ENCODE assay signal across 29 cellular contexts in the genomic region with DNA sequence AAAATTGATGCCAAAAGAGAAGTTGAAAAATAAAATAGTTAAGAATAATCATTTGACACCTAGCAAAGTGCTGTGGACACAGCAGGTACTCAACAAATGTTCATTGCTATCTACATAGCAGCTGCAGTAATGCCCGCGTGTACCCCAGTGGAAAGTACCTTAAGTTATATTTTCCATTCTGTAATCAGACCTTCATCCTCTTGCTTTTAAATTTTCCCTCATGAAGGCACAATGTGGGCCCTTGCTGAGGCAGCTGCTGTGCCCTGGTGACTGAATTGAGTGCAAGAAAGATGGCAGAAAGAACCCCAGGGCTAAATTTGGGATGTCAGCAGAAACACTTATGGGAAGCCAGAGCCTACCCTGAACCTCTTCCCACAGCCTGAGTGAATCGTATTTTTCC.
DNase-seq lines count a peak whose midpoint lies in the region; ATAC-seq and TF ChIP-seq lines count a peak whose summit lies in the region.
"Had no signal": no experiment of that assay in that cellular context is flagged by ENCODE, and none has a peak within 500 bp of the region (broad histone marks: within the 10 kb centered on the region; RNA-seq: fewer than 3 reads in every experiment).

No MANE protein-coding gene starts in this region.

- no peak for TF ChIP-seq POLR2A in transverse colon (IDR thresholded peaks at IDR 0.05)

- TF ChIP-seq EP300 in transverse colon (IDR thresholded peaks at IDR 0.05; ENCODE audit: low read depth), result no peak

- H3K27me3 Mint-ChIP-seq in activated naive CD4-positive, alpha-beta T cell treated with anti-CD3 and anti-CD28 coated beads, Interleukin-2, amount 50 U/mL, for 24 hours, result no peaks in the 10 kb centered on the region
- H3K27me3 Mint-ChIP-seq in activated naive CD8-positive, alpha-beta T cell treated with anti-CD3 and anti-CD28 coated beads for 36 hours, result no peaks in the 10 kb centered on the region
- no peaks in the 10 kb centered on the region for H3K27me3 Mint-ChIP-seq in stimulated activated naive B cell treated with anti-CD40 and anti-IgM and Interleukin-4, amounts not matched to agents 10 μg/mL and 1 μg/mL and 100 μg/mL, for 72 hours

- peak overlapping the region; percentile 33 for H3K4me3 Mint-ChIP-seq in activated naive CD4-positive, alpha-beta T cell treated with anti-CD3 and anti-CD28 coated beads, Interleukin-2, amount 50 U/mL, for 24 hours
- H3K4me3 Mint-ChIP-seq in activated naive CD8-positive, alpha-beta T cell treated with anti-CD3 and anti-CD28 coated beads for 36 hours, result no peak overlapping the region
- H3K4me3 Mint-ChIP-seq in stimulated activated naive B cell treated with anti-CD40 and anti-IgM and Interleukin-4, amounts not matched to agents 10 μg/mL and 1 μg/mL and 100 μg/mL, for 72 hours, result no peak overlapping the region

- H3K9me3 ChIP-seq in transverse colon (no peaks in the 10 kb centered on the region), BE2C (no peaks in the 10 kb centered on the region)
- H3K9me3 ChIP-seq: esophagus muscularis mucosa, neutrophil, suprapubic skin had no signal

- H3K4me3 ChIP-seq in transverse colon (no peak overlapping the region), BE2C (ENCODE audit: low read depth, low read length) (no peak overlapping the region)
- H3K4me3 ChIP-seq: dorsolateral prefrontal cortex, esophagus muscularis mucosa, PC-9, SK-N-MC, suprapubic skin had no signal

- WGBS in transverse colon (ENCODE audit: low coverage in 1 of 2), 2 donors, result 81 to 90% methylated on average over 3 of the region's 3 CpGs

- intact Hi-C loops in transverse colon (cut with DNase I; ENCODE audit: low total_unique reads), result no loop called here

- H3K36me3 ChIP-seq in transverse colon, result no peaks in the 10 kb centered on the region
- no peaks in the 10 kb centered on the region for H3K36me3 ChIP-seq in BE2C
- H3K36me3 ChIP-seq: brain microvascular endothelial cell, suprapubic skin had no signal

- peak overlapping the region; percentile 96 for H3K27ac Mint-ChIP-seq in activated naive CD4-positive, alpha-beta T cell treated with anti-CD3 and anti-CD28 coated beads, Interleukin-2, amount 50 U/mL, for 24 hours
- H3K27ac Mint-ChIP-seq in activated naive CD8-positive, alpha-beta T cell treated with anti-CD3 and anti-CD28 coated beads for 36 hours, result peak overlapping the region; percentile 86
- H3K27ac Mint-ChIP-seq in stimulated activated naive B cell treated with anti-CD40 and anti-IgM and Interleukin-4, amounts not matched to agents 10 μg/mL and 1 μg/mL and 100 μg/mL, for 72 hours, result peak overlapping the region; percentile 47

- no peak overlapping the region for H3K27ac ChIP-seq in transverse colon
- H3K27ac ChIP-seq: 22Rv1, brain microvascular endothelial cell, C4-2B, esophagus muscularis mucosa, neutrophil, PC-9, SK-N-MC, suprapubic skin had no signal

- in situ Hi-C loops in transverse colon (cut with MboI; ENCODE audit: low pct_ligation_motif_present in 1 of 4, low pct_unique_long_range_greater_than_20kb in 1 of 4, low sequenced_read_pairs in 3 of 4), result loop anchor here (10.0 to 25.0 kb wide), 4 partner anchors 143 to 413 kb away; a partner anchor contains a TSS

- H3K9me3 Mint-ChIP-seq in activated naive CD4-positive, alpha-beta T cell treated with anti-CD3 and anti-CD28 coated beads, Interleukin-2, amount 50 U/mL, for 24 hours, result no peaks in the 10 kb centered on the region
- no peaks in the 10 kb centered on the region for H3K9me3 Mint-ChIP-seq in activated naive CD8-positive, alpha-beta T cell treated with anti-CD3 and anti-CD28 coated beads for 36 hours
- no peaks in the 10 kb centered on the region for H3K9me3 Mint-ChIP-seq in stimulated activated naive B cell treated with anti-CD40 and anti-IgM and Interleukin-4, amounts not matched to agents 10 μg/mL and 1 μg/mL and 100 μg/mL, for 72 hours

- TF ChIP-seq CTCF in transverse colon (IDR thresholded peaks at IDR 0.05) (no peak), BE2C (IDR thresholded peaks at IDR 0.05; ENCODE audit: low read depth, low read length) (no peak)

- H3K27me3 ChIP-seq in transverse colon, result no peaks in the 10 kb centered on the region
- no peaks in the 10 kb centered on the region for H3K27me3 ChIP-seq in BE2C
- H3K27me3 ChIP-seq: brain microvascular endothelial cell, dorsolateral prefrontal cortex, esophagus muscularis mucosa, neutrophil, suprapubic skin had no signal

- peaks cover 0 to 9% (median 5%) of the 10 kb centered on the region in 4 donors for H3K4me1 ChIP-seq in transverse colon
- no peaks in the 10 kb centered on the region for H3K4me1 ChIP-seq in BE2C
- H3K4me1 ChIP-seq: suprapubic skin had no signal

- DNase-seq in activated CD4-positive, CD25-positive, alpha-beta regulatory T cell (lab: John Stamatoyannopoulos, UW), result no peak
- no peak for DNase-seq in activated naive CD4-positive, alpha-beta T cell (lab: John Stamatoyannopoulos, UW)
- peak; percentile 21 for DNase-seq in activated naive CD8-positive, alpha-beta T cell treated with anti-CD3 and anti-CD28 coated beads for 36 hours
- no peak for DNase-seq in stimulated activated naive B cell treated with anti-CD40 and anti-IgM and Interleukin-4, amounts not matched to agents 10 μg/mL and 1 μg/mL and 100 μg/mL, for 72 hours
- DNase-seq in transverse colon (no peak), BE2C (no peak)
- DNase-seq: activated gamma-delta T cell, amygdala, brain microvascular endothelial cell, Calu3, DMS79 treated with DMSO at 0.1 percent for 48 hours, dorsolateral prefrontal cortex, foreskin fibroblast, GDM1, HCEC 1CT, Karpas-422, NCI-H1417, NCI-H2029, PC-9, right cardiac atrium had no signal

- peaks cover 51% of the 10 kb centered on the region for H3K4me1 Mint-ChIP-seq in activated naive CD4-positive, alpha-beta T cell treated with anti-CD3 and anti-CD28 coated beads, Interleukin-2, amount 50 U/mL, for 24 hours
- peaks cover 46% of the 10 kb centered on the region for H3K4me1 Mint-ChIP-seq in activated naive CD8-positive, alpha-beta T cell treated with anti-CD3 and anti-CD28 coated beads for 36 hours
- peaks cover 13 to 26% of the 10 kb centered on the region in 2 donors for H3K4me1 Mint-ChIP-seq in stimulated activated naive B cell treated with anti-CD40 and anti-IgM and Interleukin-4, amounts not matched to agents 10 μg/mL and 1 μg/mL and 100 μg/mL, for 72 hours

- peaks cover 28% of the 10 kb centered on the region for H3K36me3 Mint-ChIP-seq in activated naive CD4-positive, alpha-beta T cell treated with anti-CD3 and anti-CD28 coated beads, Interleukin-2, amount 50 U/mL, for 24 hours
- peaks cover 44% of the 10 kb centered on the region for H3K36me3 Mint-ChIP-seq in activated naive CD8-positive, alpha-beta T cell treated with anti-CD3 and anti-CD28 coated beads for 36 hours
- H3K36me3 Mint-ChIP-seq in stimulated activated naive B cell treated with anti-CD40 and anti-IgM and Interleukin-4, amounts not matched to agents 10 μg/mL and 1 μg/mL and 100 μg/mL, for 72 hours, result peaks cover 48 to 65% of the 10 kb centered on the region in 2 donors

- peak; percentile 75 to 77 for ATAC-seq in activated CD4-positive, CD25-positive, alpha-beta regulatory T cell treated with anti-CD3 and anti-CD28 coated beads, Interleukin-2, amount 50 U/mL, for 24 hours
- peak; percentile 38 to 40 for ATAC-seq in stimulated activated naive B cell treated with anti-CD40 and anti-IgM and Interleukin-4, amounts not matched to agents 10 μg/mL and 1 μg/mL and 100 μg/mL, for 72 hours (replicated peaks)
- ATAC-seq: HepG2, right cardiac atrium had no signal
